2 cellular contexts compared by ENCODE assay signal in the genomic region with DNA sequence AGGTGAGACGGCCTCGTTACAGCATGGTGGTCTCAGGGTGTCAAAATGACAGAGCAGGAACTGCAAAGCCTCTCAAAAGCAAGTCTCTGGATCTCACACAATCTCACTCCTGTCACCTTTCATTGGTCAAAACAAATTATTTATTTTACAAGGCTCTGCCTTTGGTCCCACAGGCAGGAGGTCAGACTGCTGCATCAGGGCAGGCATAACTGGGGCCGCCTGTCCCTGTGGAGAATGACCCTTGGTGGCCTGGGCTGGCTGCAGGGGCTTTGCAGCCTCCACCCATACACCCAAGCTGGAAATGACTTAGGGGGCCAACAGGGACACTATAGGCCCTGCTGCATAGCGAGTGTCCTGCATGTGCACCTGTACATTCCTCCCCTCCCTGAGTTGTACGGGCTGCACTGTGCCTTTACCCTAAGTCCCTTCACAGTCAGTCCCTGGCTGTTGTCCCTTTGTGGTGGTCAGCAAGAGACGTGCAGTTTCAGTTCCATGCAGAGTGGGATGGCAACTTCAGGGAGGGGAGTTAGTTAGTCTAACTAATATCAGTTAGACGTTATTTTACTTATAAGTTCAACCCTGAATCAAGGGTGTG.
TF ChIP-seq lines count a peak whose summit lies in the region.

No MANE protein-coding gene starts in this region.

TF ChIP-seq in GM12878, 131 proteins besides CTCF, POLR2A, EP300 and RAD21:
- TF ChIP-seq, protein P1, sequence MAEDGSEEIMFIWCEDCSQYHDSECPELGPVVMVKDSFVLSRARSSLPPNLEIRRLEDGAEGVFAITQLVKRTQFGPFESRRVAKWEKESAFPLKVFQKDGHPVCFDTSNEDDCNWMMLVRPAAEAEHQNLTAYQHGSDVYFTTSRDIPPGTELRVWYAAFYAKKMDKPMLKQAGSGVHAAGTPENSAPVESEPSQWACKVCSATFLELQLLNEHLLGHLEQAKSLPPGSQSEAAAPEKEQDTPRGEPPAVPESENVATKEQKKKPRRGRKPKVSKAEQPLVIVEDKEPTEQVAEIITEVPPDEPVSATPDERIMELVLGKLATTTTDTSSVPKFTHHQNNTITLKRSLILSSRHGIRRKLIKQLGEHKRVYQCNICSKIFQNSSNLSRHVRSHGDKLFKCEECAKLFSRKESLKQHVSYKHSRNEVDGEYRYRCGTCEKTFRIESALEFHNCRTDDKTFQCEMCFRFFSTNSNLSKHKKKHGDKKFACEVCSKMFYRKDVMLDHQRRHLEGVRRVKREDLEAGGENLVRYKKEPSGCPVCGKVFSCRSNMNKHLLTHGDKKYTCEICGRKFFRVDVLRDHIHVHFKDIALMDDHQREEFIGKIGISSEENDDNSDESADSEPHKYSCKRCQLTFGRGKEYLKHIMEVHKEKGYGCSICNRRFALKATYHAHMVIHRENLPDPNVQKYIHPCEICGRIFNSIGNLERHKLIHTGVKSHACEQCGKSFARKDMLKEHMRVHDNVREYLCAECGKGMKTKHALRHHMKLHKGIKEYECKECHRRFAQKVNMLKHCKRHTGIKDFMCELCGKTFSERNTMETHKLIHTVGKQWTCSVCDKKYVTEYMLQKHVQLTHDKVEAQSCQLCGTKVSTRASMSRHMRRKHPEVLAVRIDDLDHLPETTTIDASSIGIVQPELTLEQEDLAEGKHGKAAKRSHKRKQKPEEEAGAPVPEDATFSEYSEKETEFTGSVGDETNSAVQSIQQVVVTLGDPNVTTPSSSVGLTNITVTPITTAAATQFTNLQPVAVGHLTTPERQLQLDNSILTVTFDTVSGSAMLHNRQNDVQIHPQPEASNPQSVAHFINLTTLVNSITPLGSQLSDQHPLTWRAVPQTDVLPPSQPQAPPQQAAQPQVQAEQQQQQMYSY (CRISPR knock-in tag; IDR thresholded peaks at IDR 0.05): no peak
- no peak for TF ChIP-seq SREBF2 (IDR thresholded peaks at IDR 0.05; ENCODE audit: low read length)
- TF ChIP-seq NR2C2 (IDR thresholded peaks at IDR 0.05; ENCODE audit: borderline replicate concordance, control insufficient read depth, insufficient read length, low read depth): no peak
- TF ChIP-seq, protein P2, sequence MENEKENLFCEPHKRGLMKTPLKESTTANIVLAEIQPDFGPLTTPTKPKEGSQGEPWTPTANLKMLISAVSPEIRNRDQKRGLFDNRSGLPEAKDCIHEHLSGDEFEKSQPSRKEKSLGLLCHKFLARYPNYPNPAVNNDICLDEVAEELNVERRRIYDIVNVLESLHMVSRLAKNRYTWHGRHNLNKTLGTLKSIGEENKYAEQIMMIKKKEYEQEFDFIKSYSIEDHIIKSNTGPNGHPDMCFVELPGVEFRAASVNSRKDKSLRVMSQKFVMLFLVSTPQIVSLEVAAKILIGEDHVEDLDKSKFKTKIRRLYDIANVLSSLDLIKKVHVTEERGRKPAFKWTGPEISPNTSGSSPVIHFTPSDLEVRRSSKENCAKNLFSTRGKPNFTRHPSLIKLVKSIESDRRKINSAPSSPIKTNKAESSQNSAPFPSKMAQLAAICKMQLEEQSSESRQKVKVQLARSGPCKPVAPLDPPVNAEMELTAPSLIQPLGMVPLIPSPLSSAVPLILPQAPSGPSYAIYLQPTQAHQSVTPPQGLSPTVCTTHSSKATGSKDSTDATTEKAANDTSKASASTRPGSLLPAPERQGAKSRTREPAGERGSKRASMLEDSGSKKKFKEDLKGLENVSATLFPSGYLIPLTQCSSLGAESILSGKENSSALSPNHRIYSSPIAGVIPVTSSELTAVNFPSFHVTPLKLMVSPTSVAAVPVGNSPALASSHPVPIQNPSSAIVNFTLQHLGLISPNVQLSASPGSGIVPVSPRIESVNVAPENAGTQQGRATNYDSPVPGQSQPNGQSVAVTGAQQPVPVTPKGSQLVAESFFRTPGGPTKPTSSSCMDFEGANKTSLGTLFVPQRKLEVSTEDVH (IDR thresholded peaks at IDR 0.05; ENCODE audit: low read depth, partially characterized antibody): no peak
- TF ChIP-seq POU2F2 (IDR thresholded peaks at IDR 0.05; ENCODE audit: borderline replicate concordance, low read depth, low read length): no peak
- TF ChIP-seq KLF5 (IDR thresholded peaks at IDR 0.05; ENCODE audit: partially characterized antibody): no peak
- no peak for TF ChIP-seq CREM (IDR thresholded peaks at IDR 0.05; ENCODE audit: low read depth)
- TF ChIP-seq, protein P3, sequence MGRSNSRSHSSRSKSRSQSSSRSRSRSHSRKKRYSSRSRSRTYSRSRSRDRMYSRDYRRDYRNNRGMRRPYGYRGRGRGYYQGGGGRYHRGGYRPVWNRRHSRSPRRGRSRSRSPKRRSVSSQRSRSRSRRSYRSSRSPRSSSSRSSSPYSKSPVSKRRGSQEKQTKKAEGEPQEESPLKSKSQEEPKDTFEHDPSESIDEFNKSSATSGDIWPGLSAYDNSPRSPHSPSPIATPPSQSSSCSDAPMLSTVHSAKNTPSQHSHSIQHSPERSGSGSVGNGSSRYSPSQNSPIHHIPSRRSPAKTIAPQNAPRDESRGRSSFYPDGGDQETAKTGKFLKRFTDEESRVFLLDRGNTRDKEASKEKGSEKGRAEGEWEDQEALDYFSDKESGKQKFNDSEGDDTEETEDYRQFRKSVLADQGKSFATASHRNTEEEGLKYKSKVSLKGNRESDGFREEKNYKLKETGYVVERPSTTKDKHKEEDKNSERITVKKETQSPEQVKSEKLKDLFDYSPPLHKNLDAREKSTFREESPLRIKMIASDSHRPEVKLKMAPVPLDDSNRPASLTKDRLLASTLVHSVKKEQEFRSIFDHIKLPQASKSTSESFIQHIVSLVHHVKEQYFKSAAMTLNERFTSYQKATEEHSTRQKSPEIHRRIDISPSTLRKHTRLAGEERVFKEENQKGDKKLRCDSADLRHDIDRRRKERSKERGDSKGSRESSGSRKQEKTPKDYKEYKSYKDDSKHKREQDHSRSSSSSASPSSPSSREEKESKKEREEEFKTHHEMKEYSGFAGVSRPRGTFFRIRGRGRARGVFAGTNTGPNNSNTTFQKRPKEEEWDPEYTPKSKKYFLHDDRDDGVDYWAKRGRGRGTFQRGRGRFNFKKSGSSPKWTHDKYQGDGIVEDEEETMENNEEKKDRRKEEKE (IDR thresholded peaks at IDR 0.05): no peak
- no peak for TF ChIP-seq YY1 (IDR thresholded peaks at IDR 0.05; ENCODE audit: low read depth, low read length)
- TF ChIP-seq, protein P4, sequence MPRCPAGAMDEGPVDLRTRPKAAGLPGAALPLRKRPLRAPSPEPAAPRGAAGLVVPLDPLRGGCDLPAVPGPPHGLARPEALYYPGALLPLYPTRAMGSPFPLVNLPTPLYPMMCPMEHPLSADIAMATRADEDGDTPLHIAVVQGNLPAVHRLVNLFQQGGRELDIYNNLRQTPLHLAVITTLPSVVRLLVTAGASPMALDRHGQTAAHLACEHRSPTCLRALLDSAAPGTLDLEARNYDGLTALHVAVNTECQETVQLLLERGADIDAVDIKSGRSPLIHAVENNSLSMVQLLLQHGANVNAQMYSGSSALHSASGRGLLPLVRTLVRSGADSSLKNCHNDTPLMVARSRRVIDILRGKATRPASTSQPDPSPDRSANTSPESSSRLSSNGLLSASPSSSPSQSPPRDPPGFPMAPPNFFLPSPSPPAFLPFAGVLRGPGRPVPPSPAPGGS (IDR thresholded peaks at IDR 0.05; ENCODE audit: borderline replicate concordance, insufficient read depth, low read depth, low read length, poor library complexity, severe bottlenecking): no peak
- no peak for TF ChIP-seq CHD1 (IDR thresholded peaks at IDR 0.05; ENCODE audit: low read depth, low read length)
- TF ChIP-seq TCF12 (IDR thresholded peaks at IDR 0.05; ENCODE audit: low read depth, low read length): no peak

TF ChIP-seq in HepG2, 621 proteins besides CTCF, POLR2A, EP300 and RAD21:
- no peak for TF ChIP-seq STAG1 (CRISPR knock-in tag; IDR thresholded peaks at IDR 0.05)
- no peak for TF ChIP-seq CREM (IDR thresholded peaks at IDR 0.05)
- TF ChIP-seq CREM (CRISPR knock-in tag; IDR thresholded peaks at IDR 0.05): no peak
- no peak for TF ChIP-seq RELA (CRISPR knock-in tag; IDR thresholded peaks at IDR 0.05)
- no peak for TF ChIP-seq HNF4G (IDR thresholded peaks at IDR 0.05; ENCODE audit: borderline replicate concordance, low read depth, low read length)
- TF ChIP-seq HNF4G (CRISPR knock-in tag; IDR thresholded peaks at IDR 0.05; ENCODE audit: borderline replicate concordance, low read depth): no peak
- TF ChIP-seq, protein P5, sequence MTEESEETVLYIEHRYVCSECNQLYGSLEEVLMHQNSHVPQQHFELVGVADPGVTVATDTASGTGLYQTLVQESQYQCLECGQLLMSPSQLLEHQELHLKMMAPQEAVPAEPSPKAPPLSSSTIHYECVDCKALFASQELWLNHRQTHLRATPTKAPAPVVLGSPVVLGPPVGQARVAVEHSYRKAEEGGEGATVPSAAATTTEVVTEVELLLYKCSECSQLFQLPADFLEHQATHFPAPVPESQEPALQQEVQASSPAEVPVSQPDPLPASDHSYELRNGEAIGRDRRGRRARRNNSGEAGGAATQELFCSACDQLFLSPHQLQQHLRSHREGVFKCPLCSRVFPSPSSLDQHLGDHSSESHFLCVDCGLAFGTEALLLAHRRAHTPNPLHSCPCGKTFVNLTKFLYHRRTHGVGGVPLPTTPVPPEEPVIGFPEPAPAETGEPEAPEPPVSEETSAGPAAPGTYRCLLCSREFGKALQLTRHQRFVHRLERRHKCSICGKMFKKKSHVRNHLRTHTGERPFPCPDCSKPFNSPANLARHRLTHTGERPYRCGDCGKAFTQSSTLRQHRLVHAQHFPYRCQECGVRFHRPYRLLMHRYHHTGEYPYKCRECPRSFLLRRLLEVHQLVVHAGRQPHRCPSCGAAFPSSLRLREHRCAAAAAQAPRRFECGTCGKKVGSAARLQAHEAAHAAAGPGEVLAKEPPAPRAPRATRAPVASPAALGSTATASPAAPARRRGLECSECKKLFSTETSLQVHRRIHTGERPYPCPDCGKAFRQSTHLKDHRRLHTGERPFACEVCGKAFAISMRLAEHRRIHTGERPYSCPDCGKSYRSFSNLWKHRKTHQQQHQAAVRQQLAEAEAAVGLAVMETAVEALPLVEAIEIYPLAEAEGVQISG (CRISPR knock-in tag; IDR thresholded peaks at IDR 0.05): no peak
- no peak for TF ChIP-seq SNAPC2 (CRISPR knock-in tag; IDR thresholded peaks at IDR 0.05)
- TF ChIP-seq ETV5 (CRISPR knock-in tag; IDR thresholded peaks at IDR 0.05; ENCODE audit: borderline replicate concordance): no peak
- no peak for TF ChIP-seq ZNF772 (CRISPR knock-in tag; IDR thresholded peaks at IDR 0.05)
- TF ChIP-seq, protein P6, sequence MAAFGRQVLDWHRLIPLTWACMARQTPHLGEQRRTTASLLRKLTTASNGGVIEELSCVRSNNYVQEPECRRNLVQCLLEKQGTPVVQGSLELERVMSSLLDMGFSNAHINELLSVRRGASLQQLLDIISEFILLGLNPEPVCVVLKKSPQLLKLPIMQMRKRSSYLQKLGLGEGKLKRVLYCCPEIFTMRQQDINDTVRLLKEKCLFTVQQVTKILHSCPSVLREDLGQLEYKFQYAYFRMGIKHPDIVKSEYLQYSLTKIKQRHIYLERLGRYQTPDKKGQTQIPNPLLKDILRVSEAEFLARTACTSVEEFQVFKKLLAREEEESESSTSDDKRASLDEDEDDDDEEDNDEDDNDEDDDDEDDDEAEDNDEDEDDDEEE (CRISPR knock-in tag; IDR thresholded peaks at IDR 0.05): no peak
